8 cellular contexts compared by ENCODE assay signal in genomic region chr12:120119395-120119973, GRCh38. TPM values are rescaled to one million over a fixed set of nuclear protein-coding genes. Genes with fewer than 3 reads are reported as not detected.
A peak's percentile ranks its signal among the peaks of the same experiment; 100 is the strongest.
DNase-seq lines count a peak whose midpoint lies in the region; ATAC-seq lines count a peak whose summit lies in the region.

No MANE protein-coding gene starts in this region.

- H3K23ac ChIP-seq in trophoblast cell (ENCODE audit: low read length): no peak overlapping the region

- H3K4me3 ChIP-seq in trophoblast cell (ENCODE audit: low read depth, low read length): no peak overlapping the region
- no peak overlapping the region for H3K4me3 ChIP-seq in H7 (ENCODE audit: insufficient read depth, low read depth, low read length)

- H4K91ac ChIP-seq in trophoblast cell (ENCODE audit: low read depth, low read length): no peak overlapping the region

- DNase-seq in activated T-cell treated with anti-CD3 and anti-CD28 coated beads, Interleukin-2, amount 50 U/mL, for 48 hours: peak; percentile 50 to 55
- DNase-seq in trophoblast cell (peak; percentile 35 to 66), H7 (no peak), NCI-H2107 treated with DMSO at 0.1 percent for 48 hours (lab: John Stamatoyannopoulos, UW; ENCODE audit: unreplicated experiment) (no peak)

- no peak overlapping the region for H4K8ac ChIP-seq in trophoblast cell (ENCODE audit: low read depth, low read length)

- H3K4me2 ChIP-seq in trophoblast cell (ENCODE audit: low read length): no peak overlapping the region

- H3K14ac ChIP-seq in trophoblast cell (ENCODE audit: low read length): no peak overlapping the region

- peaks cover 13 to 19% of the 10 kb centered on the region in 2 experiments for H3K4me1 ChIP-seq in trophoblast cell (ENCODE audit: control insufficient read depth in 1 of 2, insufficient read depth in 2 of 2, low read length in 2 of 2)

- no peak overlapping the region for H2AFZ ChIP-seq in trophoblast cell (ENCODE audit: insufficient read depth, low read length, poor library complexity)

- H3K27me3 ChIP-seq in trophoblast cell (ENCODE audit: insufficient read depth, low read length) (no peaks in the 10 kb centered on the region), H7 (ENCODE audit: control insufficient read depth, insufficient read depth, low read length) (no peaks in the 10 kb centered on the region)

- H3K36me3 ChIP-seq in trophoblast cell (ENCODE audit: control insufficient read depth in 1 of 2, insufficient read depth in 2 of 2, low read length in 2 of 2) (peaks cover 2 to 3% of the 10 kb centered on the region in 2 experiments), H7 (replicated peaks; ENCODE audit: control insufficient read depth, insufficient read depth, low read length) (peaks cover 2% of the 10 kb centered on the region; the same call in 1 of the 2 replicates)

- no peak overlapping the region for H2BK5ac ChIP-seq in trophoblast cell (ENCODE audit: low read depth, low read length, poor library complexity)

- H2AK5ac ChIP-seq in trophoblast cell (ENCODE audit: low read length): no peak overlapping the region

- no peak overlapping the region for H2BK12ac ChIP-seq in trophoblast cell (ENCODE audit: low read length)

- ATAC-seq in GM18499 (IDR thresholded peaks at IDR 0.05; ENCODE audit: insufficient read depth, unreplicated experiment): peak; percentile 25
- ATAC-seq in HG03108 (IDR thresholded peaks at IDR 0.05; ENCODE audit: unreplicated experiment): peak; percentile 25
- no peak for ATAC-seq in HG03520 (IDR thresholded peaks at IDR 0.05; ENCODE audit: unreplicated experiment)
- ATAC-seq in HG03571 (IDR thresholded peaks at IDR 0.05; ENCODE audit: unreplicated experiment): no peak

- no peak overlapping the region for H2BK120ac ChIP-seq in trophoblast cell (ENCODE audit: insufficient read depth, low read length, poor library complexity)

- H3K18ac ChIP-seq in trophoblast cell (ENCODE audit: low read length): no peak overlapping the region

- H3K4ac ChIP-seq in trophoblast cell (ENCODE audit: low read depth, low read length): no peak overlapping the region

- H3K27ac ChIP-seq in trophoblast cell (ENCODE audit: low read depth, low read length): no peak overlapping the region

- H4K12ac ChIP-seq in trophoblast cell (ENCODE audit: low read depth, low read length): no peak overlapping the region

- H3K79me1 ChIP-seq in trophoblast cell (ENCODE audit: low read length): peaks cover 9% of the 10 kb centered on the region

- no peaks in the 10 kb centered on the region for H3K9me3 ChIP-seq in trophoblast cell (ENCODE audit: insufficient read depth, low read depth, low read length)

- no CpG with 5 or more reads among the region's 1 CpG for WGBS in trophoblast cell (ENCODE audit: extremely low coverage, insufficient coverage, insufficient read length)

- peaks cover 19% of the 10 kb centered on the region for H3K79me2 ChIP-seq in trophoblast cell (ENCODE audit: control insufficient read depth, insufficient read depth, low read length, poor library complexity)

- H3K9ac ChIP-seq in trophoblast cell (ENCODE audit: low read length): no peak overlapping the region

RNA-seq across cellular contexts. Expression of gene RAB35, which starts 2.9 kb away (rescaled TPM):
- polyA plus RNA-seq in trophoblast cell (2013): 46.0 and 48.9 TPM in 2 replicates
- total RNA-seq in H7 (2014; rRNA removed; shearing (Covaris generic)): 38.4 and 42.8 TPM in 2 replicates

Comparison
In these comparisons a context has a peak if more than half of its experiments do, and no peak if none do; other contexts are left out.
1. ATAC-seq: peak in GM18499 (single experiment) and HG03108 (single experiment); none in HG03520 (single experiment) and HG03571 (single experiment).
2. DNase-seq: peak in activated T-cell treated with anti-CD3 and anti-CD28 coated beads, Interleukin-2, amount 50 U/mL, for 48 hours (2 of 2) and trophoblast cell (2 of 2); none in H7 (single experiment) and NCI-H2107 treated with DMSO at 0.1 percent for 48 hours (single experiment).